13 cellular contexts compared by ENCODE assay signal in genomic region chr17:31579265-31579664, GRCh38.
DNase-seq lines count a peak whose midpoint lies in the region; FAIRE-seq and TF ChIP-seq lines count a peak whose summit lies in the region.
"Had no signal": no experiment of that assay in that cellular context is flagged by ENCODE, and none has a peak within 500 bp of the region (broad histone marks: within the 10 kb centered on the region; RNA-seq: fewer than 3 reads in every experiment).

No MANE protein-coding gene starts in this region.

- no CpG with 5 or more reads among the region's 4 CpGs for WGBS in neuronal stem cell (ENCODE audit: extremely low coverage in 2 of 2, insufficient read length in 2 of 2, insufficient replicate concordance in 1 of 2), 2 donors

- H3K9me3 ChIP-seq in SJSA1 (replicated peaks): no peaks in the 10 kb centered on the region
- no peaks in the 10 kb centered on the region for H3K9me3 ChIP-seq in fibroblast of lung (ENCODE audit: control insufficient read depth, insufficient read depth, low read depth, low read length)
- no peaks in the 10 kb centered on the region for H3K9me3 ChIP-seq in neuronal stem cell (replicated peaks in 1 of 2; ENCODE audit: control insufficient read depth in 2 of 2, insufficient read depth in 1 of 2, low read depth in 1 of 2, low read length in 2 of 2)

- no peaks in the 10 kb centered on the region for H3K79me1 ChIP-seq in neuronal stem cell (ENCODE audit: low read depth, low read length)

- TF ChIP-seq POLR2A in H54 (IDR thresholded peaks at IDR 0.05; ENCODE audit: low read depth, low read length): no peak

- H3K4ac ChIP-seq in neuronal stem cell (ENCODE audit: low read length): no peak overlapping the region

- H3K27ac ChIP-seq in SJSA1: no peak overlapping the region
- H3K27ac ChIP-seq in fibroblast of lung (ENCODE audit: insufficient read depth, low read length): peak overlapping the region; percentile 46
- H3K27ac ChIP-seq in neuronal stem cell (replicated peaks; ENCODE audit: low read length): no peak overlapping the region
- H3K27ac ChIP-seq: neural progenitor cell had no signal

- H2BK12ac ChIP-seq in neuronal stem cell (ENCODE audit: low read length): no peak overlapping the region

- no peak overlapping the region for H2AFZ ChIP-seq in fibroblast of lung (ENCODE audit: low read length)
- no peak overlapping the region for H2AFZ ChIP-seq in neuronal stem cell (ENCODE audit: low read length)
- H2AFZ ChIP-seq: neural progenitor cell had no signal

- no peak overlapping the region for H3K9ac ChIP-seq in fibroblast of lung (ENCODE audit: insufficient read depth, low read length)
- no peak overlapping the region for H3K9ac ChIP-seq in neuronal stem cell (ENCODE audit: low read depth, low read length, poor library complexity)
- H3K9ac ChIP-seq: neural progenitor cell had no signal

- peaks cover 51% of the 10 kb centered on the region for H3K79me2 ChIP-seq in fibroblast of lung (ENCODE audit: control insufficient read depth, insufficient read depth, low read length)

- no peak for TF ChIP-seq CTCF in fibroblast of lung (conservative IDR thresholded peaks at IDR 0.05 in 1 of 2, IDR thresholded peaks at IDR 0.05 in 1 of 2; ENCODE audit: low read depth in 1 of 2, low read length in 2 of 2)

- H4K8ac ChIP-seq in neuronal stem cell (ENCODE audit: low read depth, low read length): no peak overlapping the region

- no peak overlapping the region for H2BK5ac ChIP-seq in neuronal stem cell (ENCODE audit: low read length)

- H3K23ac ChIP-seq in neuronal stem cell (ENCODE audit: low read depth, low read length, poor library complexity): no peak overlapping the region

- no peaks in the 10 kb centered on the region for H4K20me1 ChIP-seq in fibroblast of lung (ENCODE audit: control insufficient read depth, extremely low read depth, insufficient read depth, low read length)

- DNase-seq in NCI-H748 (lab: John Stamatoyannopoulos, UW; ENCODE audit: unreplicated experiment) (peak; percentile 32), NCI-H748 treated with DMSO at 0.1 percent for 48 hours (lab: John Stamatoyannopoulos, UW) (no peak), SJSA1 (ENCODE audit: low read depth in 1 of 2, low spot score in 2 of 2) (peak; percentile 60 to 67), fibroblast of lung (ENCODE audit: low read depth in 2 of 2) (peak; percentile 49 to 69), NCI-H2171 (lab: John Stamatoyannopoulos, UW) (no peak), DMS53 (lab: John Stamatoyannopoulos, UW) (no peak), H54 (ENCODE audit: insufficient read length, low spot score) (no peak), neuronal stem cell (ENCODE audit: low spot score) (no peak)
- DNase-seq: activated naive CD8-positive, alpha-beta T cell treated with anti-CD3 and anti-CD28 coated beads, Interleukin-2, amount 10 ng/mL, durations not matched to agents 7 days and 5 days; NCI-H1694; stimulated activated CD4-positive, alpha-beta T cell treated with anti-CD3 and anti-CD28 coated beads, Interleukin-4, amount 100 ng/mL, for 1 hour had no signal

- FAIRE-seq in H54 (lab: Jason Lieb, UNC): no peak
- FAIRE-seq: keratinocyte had no signal

- no peak overlapping the region for H3K4me3 ChIP-seq in SJSA1
- no peak overlapping the region for H3K4me3 ChIP-seq in fibroblast of lung (replicated peaks in 1 of 4; ENCODE audit: control extremely low read depth in 1 of 4, insufficient read depth in 1 of 4, low read depth in 3 of 4, low read length in 4 of 4)
- H3K4me3 ChIP-seq in neuronal stem cell (ENCODE audit: low read length in 2 of 2): no peak overlapping the region
- H3K4me3 ChIP-seq: neural progenitor cell had no signal

- no peak overlapping the region for H2AK5ac ChIP-seq in neuronal stem cell (ENCODE audit: low read depth, low read length)

- no peak overlapping the region for H2BK15ac ChIP-seq in neuronal stem cell (ENCODE audit: low read length)

- H3K4me1 ChIP-seq in SJSA1 (replicated peaks) (peaks cover 37% of the 10 kb centered on the region), fibroblast of lung (ENCODE audit: control insufficient read depth, extremely low read depth, insufficient read depth, low read length) (peaks cover 32% of the 10 kb centered on the region), neuronal stem cell (ENCODE audit: control insufficient read depth in 2 of 2, insufficient read depth in 1 of 2, low read depth in 1 of 2, low read length in 2 of 2) (no peaks in the 10 kb centered on the region)
- H3K4me1 ChIP-seq: neural progenitor cell had no signal

- no peak overlapping the region for H4K91ac ChIP-seq in neuronal stem cell (ENCODE audit: low read depth, low read length, poor library complexity)

- H3K36me3 ChIP-seq in SJSA1 (no peaks in the 10 kb centered on the region), fibroblast of lung (ENCODE audit: control insufficient read depth, insufficient read depth, low read length) (peaks cover 13% of the 10 kb centered on the region), neuronal stem cell (replicated peaks in 1 of 2; ENCODE audit: control insufficient read depth in 2 of 2, insufficient read depth in 2 of 2, low read length in 2 of 2) (no peaks in the 10 kb centered on the region)
- H3K36me3 ChIP-seq: neural progenitor cell had no signal

- no peak overlapping the region for H3K4me2 ChIP-seq in fibroblast of lung (ENCODE audit: extremely low read depth, insufficient read depth, low read length)
- H3K4me2 ChIP-seq in neuronal stem cell (ENCODE audit: insufficient read depth, low read length, poor library complexity, severe bottlenecking): no peak overlapping the region
- H3K4me2 ChIP-seq: neural progenitor cell had no signal

- no peaks in the 10 kb centered on the region for H3K27me3 ChIP-seq in SJSA1 (replicated peaks)
- no peaks in the 10 kb centered on the region for H3K27me3 ChIP-seq in fibroblast of lung (ENCODE audit: control insufficient read depth, insufficient read depth, low read length)
- peaks cover 0 to 6% (median 0%) of the 10 kb centered on the region in 3 experiments for H3K27me3 ChIP-seq in neuronal stem cell (ENCODE audit: control insufficient read depth in 3 of 3, insufficient read depth in 3 of 3, low read depth in 1 of 3, low read length in 3 of 3)
- H3K27me3 ChIP-seq: neural progenitor cell had no signal

- H2BK120ac ChIP-seq in neuronal stem cell (ENCODE audit: low read depth, low read length): no peak overlapping the region

- no peak overlapping the region for H3K14ac ChIP-seq in neuronal stem cell (ENCODE audit: low read length)

- no peak overlapping the region for H3K18ac ChIP-seq in neuronal stem cell (ENCODE audit: low read length)

Comparison
In these comparisons a context has a peak if more than half of its experiments do, and no peak if none do; other contexts are left out.
1. DNase-seq: peak in NCI-H748 (single experiment), SJSA1 (2 of 2) and fibroblast of lung (2 of 2); none in NCI-H748 treated with DMSO at 0.1 percent for 48 hours (single experiment), NCI-H2171 (single experiment), DMS53 (single experiment), H54 (single experiment) and neuronal stem cell (single experiment).